29 cellular contexts compared by ENCODE assay signal in the genomic region with DNA sequence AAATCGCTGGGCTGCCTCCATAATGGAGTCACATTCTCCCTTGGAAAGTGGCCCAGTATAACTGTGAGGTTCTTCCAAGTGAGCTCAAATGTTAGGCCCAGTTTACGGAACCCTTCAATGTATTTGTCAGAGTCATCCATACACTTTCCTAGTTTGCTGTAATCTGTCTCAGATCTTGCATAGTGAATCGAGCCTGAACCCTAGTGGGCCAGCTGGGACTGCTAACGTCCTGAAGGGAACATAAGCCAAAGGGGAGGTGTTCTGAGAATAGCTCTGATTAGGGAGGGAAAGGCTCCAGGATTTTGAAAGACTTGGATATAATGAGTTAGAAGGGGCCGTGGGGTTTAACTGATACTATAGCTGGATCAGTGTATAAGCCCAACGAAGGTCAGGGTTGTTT.
"Had no signal": no experiment of that assay in that cellular context is flagged by ENCODE, and none has a peak within 500 bp of the region (broad histone marks: within the 10 kb centered on the region; RNA-seq: fewer than 3 reads in every experiment).

No MANE protein-coding gene starts in this region.

- H3K4me1 ChIP-seq: tibial artery, upper lobe of right lung had no signal

- H3K4me3 Mint-ChIP-seq: activated B cell treated with CpG ODN at 0.5 μM for 24 hours; activated CD8-positive, alpha-beta T cell treated with anti-CD3 and anti-CD28 coated beads for 36 hours; activated T-cell treated with anti-CD3 and anti-CD28 coated beads, Interleukin-2, amount 50 U/mL, for 4 hours; activated T-helper 17 cell treated with anti-CD3 and anti-CD28 coated beads, Interleukin-2, amount 50 U/mL, for 72 hours; dendritic cell treated with granulocyte-macrophage colony-stimulating factor and Interleukin-4, amounts not matched to agents 40 ng/mL and 50 ng/mL, for 4 days; endodermal cell; nephron progenitor cell; stimulated activated memory B cell treated with anti-CD40 and anti-IgM and Interleukin-4, amounts not matched to agents 10 μg/mL and 1 μg/mL and 100 μg/mL, for 72 hours; stimulated activated naive CD8-positive, alpha-beta T cell treated with anti-CD3 and anti-CD28 coated beads, Interleukin-15, amount 100 ng/mL, for 72 hours had no signal

- H3K27me3 ChIP-seq: foreskin keratinocyte, heart right ventricle, neutrophil, tibial artery, upper lobe of right lung had no signal

- H3K9me3 Mint-ChIP-seq: activated B cell treated with CpG ODN at 0.5 μM for 24 hours; activated CD8-positive, alpha-beta T cell treated with anti-CD3 and anti-CD28 coated beads for 36 hours; activated T-cell treated with anti-CD3 and anti-CD28 coated beads, Interleukin-2, amount 50 U/mL, for 4 hours; dendritic cell treated with granulocyte-macrophage colony-stimulating factor and Interleukin-4, amounts not matched to agents 40 ng/mL and 50 ng/mL, for 4 days; endodermal cell; nephron progenitor cell; stimulated activated memory B cell treated with anti-CD40 and anti-IgM and Interleukin-4, amounts not matched to agents 10 μg/mL and 1 μg/mL and 100 μg/mL, for 72 hours had no signal

- H3K36me3 Mint-ChIP-seq: stimulated activated memory B cell treated with anti-CD40 and anti-IgM and Interleukin-4, amounts not matched to agents 10 μg/mL and 1 μg/mL and 100 μg/mL, for 72 hours had no signal

- DNase-seq: activated B cell treated with CpG ODN at 0.5 μM for 24 hours; activated CD4-positive, alpha-beta T cell treated with anti-CD3 and anti-CD28 coated beads, Interleukin-2, amount 50 U/mL, for 1 hour; activated CD8-positive, alpha-beta T cell treated with anti-CD3 and anti-CD28 coated beads for 36 hours; activated gamma-delta T cell treated with Interleukin-2 at 50 U/mL for 16 hours; activated naive CD4-positive, alpha-beta T cell treated with anti-CD3 and anti-CD28 coated beads, Interleukin-2, amount 50 U/mL, for 16 hours; activated T-cell treated with anti-CD3 and anti-CD28 coated beads, Interleukin-2, amount 50 U/mL, for 4 hours; amygdala; central memory CD4-positive, alpha-beta T cell; endodermal cell; foreskin keratinocyte; mucosa of descending colon; nephron progenitor cell; stimulated activated CD4-positive, alpha-beta T cell treated with anti-CD3 and anti-CD28 coated beads, Interleukin-1b, Interleukin-23, amount 100 ng/mL, for 48 hours; stimulated activated CD4-positive, alpha-beta T cell treated with anti-CD3 and anti-CD28 coated beads, Interleukin-4, amount 100 ng/mL, for 4 hours; stimulated activated CD8-positive, alpha-beta memory T cell treated with anti-CD3 and anti-CD28 coated beads, Interleukin-4, amount 100 ng/mL, for 48 hours; stimulated activated naive CD8-positive, alpha-beta T cell treated with anti-CD3 and anti-CD28 coated beads, Interleukin-15, amount 100 ng/mL, for 72 hours; T-helper 2 cell; upper lobe of right lung had no signal

- H3K9me3 ChIP-seq: heart right ventricle, mucosa of descending colon, neutrophil, tibial artery, upper lobe of right lung had no signal

- H3K4me1 Mint-ChIP-seq: activated B cell treated with CpG ODN at 0.5 μM for 24 hours; stimulated activated memory B cell treated with anti-CD40 and anti-IgM and Interleukin-4, amounts not matched to agents 10 μg/mL and 1 μg/mL and 100 μg/mL, for 72 hours had no signal

- H3K27ac Mint-ChIP-seq: activated B cell treated with CpG ODN at 0.5 μM for 24 hours; activated CD8-positive, alpha-beta T cell treated with anti-CD3 and anti-CD28 coated beads for 36 hours; activated T-helper 17 cell treated with anti-CD3 and anti-CD28 coated beads, Interleukin-2, amount 50 U/mL, for 72 hours; dendritic cell treated with granulocyte-macrophage colony-stimulating factor and Interleukin-4, amounts not matched to agents 40 ng/mL and 50 ng/mL, for 4 days; endodermal cell; nephron progenitor cell; progenitor cell of endocrine pancreas; stimulated activated memory B cell treated with anti-CD40 and anti-IgM and Interleukin-4, amounts not matched to agents 10 μg/mL and 1 μg/mL and 100 μg/mL, for 72 hours; stimulated activated naive CD8-positive, alpha-beta T cell treated with anti-CD3 and anti-CD28 coated beads, Interleukin-15, amount 100 ng/mL, for 72 hours had no signal

- H3K27me3 Mint-ChIP-seq: activated B cell treated with CpG ODN at 0.5 μM for 24 hours; activated CD8-positive, alpha-beta T cell treated with anti-CD3 and anti-CD28 coated beads for 36 hours; activated T-helper 17 cell treated with anti-CD3 and anti-CD28 coated beads, Interleukin-2, amount 50 U/mL, for 72 hours; dendritic cell treated with granulocyte-macrophage colony-stimulating factor and Interleukin-4, amounts not matched to agents 40 ng/mL and 50 ng/mL, for 4 days; progenitor cell of endocrine pancreas; stimulated activated memory B cell treated with anti-CD40 and anti-IgM and Interleukin-4, amounts not matched to agents 10 μg/mL and 1 μg/mL and 100 μg/mL, for 72 hours; stimulated activated naive CD8-positive, alpha-beta T cell treated with anti-CD3 and anti-CD28 coated beads, Interleukin-15, amount 100 ng/mL, for 72 hours had no signal

- H3K36me3 ChIP-seq: heart right ventricle, neutrophil, tibial artery, upper lobe of right lung had no signal

- ATAC-seq: activated CD8-positive, alpha-beta T cell treated with anti-CD3 and anti-CD28 coated beads for 36 hours; activated T-cell treated with anti-CD3 and anti-CD28 coated beads, Interleukin-2, amount 50 U/mL, for 4 hours; activated T-helper 17 cell treated with anti-CD3 and anti-CD28 coated beads, Interleukin-2, amount 50 U/mL, for 72 hours; esophagus mucosa; foreskin keratinocyte; left lobe of liver; mucosa of descending colon; stimulated activated memory B cell treated with anti-CD40 and anti-IgM and Interleukin-4, amounts not matched to agents 10 μg/mL and 1 μg/mL and 100 μg/mL, for 72 hours; stimulated activated naive CD8-positive, alpha-beta T cell treated with anti-CD3 and anti-CD28 coated beads, Interleukin-15, amount 100 ng/mL, for 72 hours; upper lobe of right lung had no signal

- H3K27ac ChIP-seq: foreskin keratinocyte, neutrophil, tibial artery, upper lobe of right lung had no signal

- H3K4me3 ChIP-seq: heart right ventricle, lung, mucosa of descending colon, smooth muscle cell, tibial artery, upper lobe of right lung had no signal

- H3K4me2 ChIP-seq: smooth muscle cell had no signal
